21 cellular contexts compared by ENCODE assay signal in the genomic region with DNA sequence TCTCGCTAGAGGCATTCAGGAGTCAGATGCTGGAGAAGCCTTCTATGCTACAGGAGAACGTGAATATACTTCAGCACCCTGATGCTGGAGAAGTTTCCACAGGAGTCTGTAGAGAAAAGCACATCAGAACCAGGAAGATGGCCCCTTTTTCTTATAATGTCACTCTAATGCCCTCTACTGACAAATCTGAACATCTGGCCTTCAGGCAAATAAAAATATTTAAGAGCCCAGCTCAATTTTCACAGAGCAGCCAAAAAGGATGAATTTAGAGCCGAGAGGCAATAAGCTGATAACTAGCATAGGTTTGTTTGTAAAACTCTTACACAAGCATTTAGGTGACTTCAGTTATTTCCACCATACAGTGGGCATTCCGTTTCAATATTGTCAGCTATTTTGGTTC. TPM values are rescaled to one million over a fixed set of nuclear protein-coding genes. Genes with fewer than 3 reads are reported as not detected.
A peak's percentile ranks its signal among the peaks of the same experiment; 100 is the strongest.
DNase-seq lines count a peak whose midpoint lies in the region; ATAC-seq, FAIRE-seq and TF ChIP-seq lines count a peak whose summit lies in the region.
"Had no signal": no experiment of that assay in that cellular context is flagged by ENCODE, and none has a peak within 500 bp of the region (broad histone marks: within the 10 kb centered on the region; RNA-seq: fewer than 3 reads in every experiment).

No MANE protein-coding gene starts in this region.

- WGBS in A549 (ENCODE audit: missing lambda C conversion rate), result 28% methylated on average over 4 of the region's 4 CpGs

- TF ChIP-seq POLR2A in A549 (IDR thresholded peaks at IDR 0.05; ENCODE audit: low read length), result no peak

- no peak overlapping the region for H3K9ac ChIP-seq in MM.1S (ENCODE audit: low read length)

- POLR2A ChIA-PET in A549 (lab: Yijun Ruan, JAX), result no interaction called here
- POLR2A ChIA-PET in HEK293T (lab: Yijun Ruan, JAX), result no interaction called here

- TF ChIP-seq CTCF in A549 (IDR thresholded peaks at IDR 0.05) (peak; percentile 17; the same call in 1 of the 3 replicates), MM.1S (IDR thresholded peaks at IDR 0.05; ENCODE audit: low read length) (peak; percentile 32), GM13976 (IDR thresholded peaks at IDR 0.05; ENCODE audit: borderline replicate concordance, control extremely low read depth, extremely low read depth, insufficient read depth, missing control alignments) (no peak)

- no peak for FAIRE-seq in A549 (lab: Jason Lieb, UNC)
- FAIRE-seq: urothelium cell line had no signal

- CTCF ChIA-PET in A549 (lab: Yijun Ruan, JAX) (interaction anchor here (1.1 kb wide), 1 partner anchor 23 kb away, joined by 3 read pairs; no protein-coding TSS in a partner anchor), HEK293T (lab: Yijun Ruan, JAX) (interaction anchor here (0.7 kb wide), 1 partner anchor 909 kb away, joined by 3 read pairs; no protein-coding TSS in a partner anchor)

- DNase-seq in A549 (ENCODE audit: low read depth in 1 of 2, low spot score in 1 of 2) (peak in 1 of 2 experiments; percentile 20), ELR (ENCODE audit: low read depth) (peak; percentile 36), MM.1S (peak; percentile 35), RPMI8226 (peak; percentile 30), GM13976 (ENCODE audit: low spot score) (no peak), HEK293T (ENCODE audit: extremely low spot score) (no peak), AG08396 (ENCODE audit: low spot score) (no peak)
- no peak for DNase-seq in NK-92 treated with Interleukin-12 subunit alpha and Interleukin-12 subunit beta, amount 100 ng/mL, for 24 hours (lab: John Stamatoyannopoulos, UW)
- DNase-seq: activated CD4-positive, CD25-positive, alpha-beta regulatory T cell treated with anti-CD3 and anti-CD28 coated beads, Interleukin-2, amount 50 U/mL, for 72 hours; Calu3; cortex of kidney; IMR-90; NCI-H1417 treated with DMSO at 0.1 percent for 48 hours; NCI-H226; posterior cingulate gyrus; stimulated activated CD4-positive, alpha-beta T cell treated with anti-CD3 and anti-CD28 coated beads, Interleukin-4, amount 100 ng/mL, for 4 hours; T1000 had no signal

- peak; percentile 31 to 37; a peak in 3 of 5 replicates for TF ChIP-seq RAD21 in A549 (conservative IDR thresholded peaks at IDR 0.05 in 1 of 2, IDR thresholded peaks at IDR 0.05 in 1 of 2)

- in situ Hi-C loops in GM13976 (cut with MboI; ENCODE audit: low sequenced_read_pairs, unreplicated experiment), result no loop called here

- no peak overlapping the region for H3K27ac ChIP-seq in A549
- H3K27ac ChIP-seq in MM.1S (ENCODE audit: low read length), result no peak overlapping the region
- H3K27ac ChIP-seq: gastroesophageal sphincter, SK-N-MC, skin epidermis had no signal

- H3K9me3 ChIP-seq in A549 (peaks cover 11% of the 10 kb centered on the region), MM.1S (replicated peaks; ENCODE audit: insufficient read depth, low read length) (no peaks in the 10 kb centered on the region)

- H3K4me3 ChIP-seq in A549 (no peak overlapping the region), MM.1S (ENCODE audit: low read length) (no peak overlapping the region)
- H3K4me3 ChIP-seq: gastroesophageal sphincter, SK-N-MC, skin epidermis had no signal

- H3F3A ChIP-seq in MM.1S (ENCODE audit: insufficient read depth, low read length), result 0 out of 2 replicates have a peak, but pooled peaks cover 3% of the 10 kb centered on the region

- TF ChIP-seq EP300 in A549 (IDR thresholded peaks at IDR 0.05), result no peak

- H3K9me2 ChIP-seq in MM.1S (replicated peaks; ENCODE audit: insufficient read depth, low read length), result no peaks in the 10 kb centered on the region

- H4K20me1 ChIP-seq in MM.1S (ENCODE audit: insufficient read depth, low read length), result no peaks in the 10 kb centered on the region

- H3K27me3 ChIP-seq in MM.1S (replicated peaks; ENCODE audit: insufficient read depth, low read length), result no peaks in the 10 kb centered on the region

- no peaks in the 10 kb centered on the region for H3K36me3 ChIP-seq in MM.1S (replicated peaks; ENCODE audit: insufficient read depth, low read length)
- H3K36me3 ChIP-seq: gastroesophageal sphincter had no signal

- H3K79me2 ChIP-seq in MM.1S (ENCODE audit: low read length), result peaks cover 12% of the 10 kb centered on the region

- peak overlapping the region; percentile 11 for H2AFZ ChIP-seq in MM.1S (ENCODE audit: low read length)

- H3K4me1 ChIP-seq in A549, result peaks cover 5% of the 10 kb centered on the region; the same call in 1 of the 3 replicates
- H3K4me1 ChIP-seq in MM.1S (ENCODE audit: low read length), result peaks cover 4% of the 10 kb centered on the region

- H3K4me2 ChIP-seq in A549 (no peak overlapping the region), MM.1S (ENCODE audit: low read depth, low read length) (no peak overlapping the region)

- ATAC-seq in A549, result no peak
- ATAC-seq: gastroesophageal sphincter had no signal

TF ChIP-seq in A549, 52 proteins besides CTCF, POLR2A, EP300 and RAD21:
- no peak for TF ChIP-seq CBX2 (IDR thresholded peaks at IDR 0.05; ENCODE audit: borderline replicate concordance, low read depth)
- TF ChIP-seq KDM5A (IDR thresholded peaks at IDR 0.05), result no peak
- TF ChIP-seq FOSL2 (IDR thresholded peaks at IDR 0.05), result no peak
- TF ChIP-seq FOSL2 (CRISPR knock-in tag; IDR thresholded peaks at IDR 0.05), result no peak
- no peak for TF ChIP-seq CBX8 (IDR thresholded peaks at IDR 0.05)
- no peak for TF ChIP-seq JUN (IDR thresholded peaks at IDR 0.05)
- TF ChIP-seq NPAS2 (CRISPR knock-in tag; IDR thresholded peaks at IDR 0.05; ENCODE audit: borderline replicate concordance), result no peak
- no peak for TF ChIP-seq CEBPB (IDR thresholded peaks at IDR 0.05)

TF ChIP-seq in HEK293T, 16 proteins besides CTCF, POLR2A, EP300 and RAD21:
- TF ChIP-seq LEF1 (IDR thresholded peaks at IDR 0.05; ENCODE audit: borderline replicate concordance) (no peak), ELF4 (IDR thresholded peaks at IDR 0.05) (no peak), ZNF384 (IDR thresholded peaks at IDR 0.05) (no peak), L3MBTL2 (conservative IDR thresholded peaks at IDR 0.05) (no peak), CTBP1 (IDR thresholded peaks at IDR 0.05; ENCODE audit: borderline replicate concordance) (no peak)

RNA-seq across cellular contexts. Expression of a gene that starts 3.8 kb away (rescaled TPM):
- polyA plus RNA-seq in A549 (2011; rRNA removed), result 6.9 and 19.5 TPM in 2 replicates
- polyA plus RNA-seq in A549 (2012; cell fraction: cytosol; rRNA removed), result 1.7 and 2.4 TPM in 2 replicates
- polyA plus RNA-seq in A549 (2012; cell fraction: nucleus; rRNA removed), result 0.95 and 1.8 TPM in 2 replicates
- polyA plus RNA-seq in A549 (2017; fragmentation: RNase III; extraction: RNeasy Plus Mini Kit Qiagen cat#74134 plus additional on column Dnase treatment), result 15.6 to 20.6 TPM (median 16.1 TPM) in 3 replicates
- polyA minus RNA-seq in A549 (2011; rRNA and poly(A)+ RNA removed), result 5.8 and 6.6 TPM in 2 replicates

Comparison
In these comparisons a context has a peak if more than half of its experiments do, and no peak if none do; other contexts are left out.
1. DNase-seq: peak in ELR (single experiment), MM.1S (single experiment) and RPMI8226 (single experiment); none in GM13976 (single experiment), NK-92 treated with Interleukin-12 subunit alpha and Interleukin-12 subunit beta, amount 100 ng/mL, for 24 hours (single experiment), HEK293T (single experiment) and AG08396 (single experiment).